19 cellular contexts compared by ENCODE assay signal in the genomic region with DNA sequence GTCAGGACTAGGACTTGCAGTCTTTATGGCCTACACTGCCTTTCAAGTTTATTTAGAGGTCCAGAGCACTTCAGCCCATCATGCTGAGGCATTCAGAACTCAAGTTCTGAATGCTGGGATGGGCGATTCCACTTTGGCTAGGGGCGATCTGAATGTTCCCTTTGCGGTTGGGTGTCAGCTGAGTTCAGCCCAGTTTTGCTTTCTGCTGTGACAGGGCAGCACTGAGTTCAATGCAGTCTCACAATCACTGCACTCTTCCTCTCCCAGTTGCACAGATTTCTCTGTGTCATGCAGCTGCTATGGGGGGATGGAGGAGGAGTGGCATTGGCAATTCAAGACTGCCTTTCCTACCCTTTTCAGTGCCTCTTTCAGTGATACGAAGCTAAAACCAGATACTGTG.
DNase-seq lines count a peak whose midpoint lies in the region; ATAC-seq and TF ChIP-seq lines count a peak whose summit lies in the region.
"Had no signal": no experiment of that assay in that cellular context is flagged by ENCODE, and none has a peak within 500 bp of the region (broad histone marks: within the 10 kb centered on the region; RNA-seq: fewer than 3 reads in every experiment).

No MANE protein-coding gene starts in this region.

- no peaks in the 10 kb centered on the region for H3K27me3 Mint-ChIP-seq in WTC11 (ENCODE audit: low read depth)
- no peaks in the 10 kb centered on the region for H3K27me3 Mint-ChIP-seq in glutamatergic neuron (ENCODE audit: unreplicated experiment)
- H3K27me3 Mint-ChIP-seq: B cell; CD4-positive, alpha-beta T cell had no signal

- CTCF ChIA-PET in WTC11 (lab: Charles Lee), result no interaction called here

- H3K9me3 Mint-ChIP-seq in WTC11 (peaks cover 16% of the 10 kb centered on the region; the same call in 1 of the 2 replicates), glutamatergic neuron (ENCODE audit: unreplicated experiment) (peaks cover 2% of the 10 kb centered on the region)

- H3K27ac Mint-ChIP-seq in WTC11, result no peak overlapping the region
- H3K27ac Mint-ChIP-seq in glutamatergic neuron (ENCODE audit: unreplicated experiment), result peak overlapping the region; percentile 87
- H3K27ac Mint-ChIP-seq: B cell; CD4-positive, alpha-beta T cell had no signal

- no peaks in the 10 kb centered on the region for H3K36me3 Mint-ChIP-seq in WTC11
- H3K36me3 Mint-ChIP-seq in glutamatergic neuron (ENCODE audit: unreplicated experiment), result no peaks in the 10 kb centered on the region

- POLR2A ChIA-PET in WTC11 (lab: Charles Lee), result interaction anchor here (0.5 kb wide), 1 partner anchor 737 kb away, joined by 3 read pairs; no protein-coding TSS in a partner anchor

- H3K4me1 Mint-ChIP-seq in WTC11 (peaks cover 19% of the 10 kb centered on the region), glutamatergic neuron (ENCODE audit: low read depth, unreplicated experiment) (peaks cover 16% of the 10 kb centered on the region)
- H3K4me1 Mint-ChIP-seq: B cell had no signal

- H3K4me3 Mint-ChIP-seq in WTC11, result no peak overlapping the region
- peak overlapping the region; percentile 60 for H3K4me3 Mint-ChIP-seq in glutamatergic neuron (ENCODE audit: unreplicated experiment)
- H3K4me3 Mint-ChIP-seq: B cell; CD4-positive, alpha-beta T cell had no signal

- TF ChIP-seq CTCF in WTC11 (IDR thresholded peaks at IDR 0.05) (no peak), glutamatergic neuron (IDR thresholded peaks at IDR 0.05; ENCODE audit: partially characterized antibody, unreplicated experiment) (no peak)

- no peak for DNase-seq in WTC11 (ENCODE audit: low spot score)
- DNase-seq in glutamatergic neuron, result no peak
- peak; percentile 74 for DNase-seq in midbrain (lab: John Stamatoyannopoulos, UW)
- DNase-seq in superior temporal gyrus (ENCODE audit: extremely low spot score), result peak; percentile 84
- DNase-seq in stimulated activated CD4-positive, alpha-beta T cell treated with anti-CD3 and anti-CD28 coated beads, Interleukin-4, amount 100 ng/mL, for 4 hours, result no peak
- DNase-seq in stimulated activated CD4-positive, alpha-beta T cell treated with anti-CD3 and anti-CD28 coated beads, Interleukin-4, amount 100 ng/mL, for 24 hours, result no peak
- DNase-seq in retina, result no peak
- DNase-seq: Calu3; CD4-positive, alpha-beta T cell; DMS53; KBM-7; NCI-H1417 treated with DMSO at 0.1 percent for 48 hours; NCI-H2029; NCI-H2171 treated with DMSO at 0.1 percent for 48 hours; NCI-H748 treated with DMSO at 0.1 percent for 48 hours; PC-3 had no signal

- peak; percentile 32; the same call in 1 of the 2 replicates for ATAC-seq in WTC11
- no peak for ATAC-seq in HG03442 (IDR thresholded peaks at IDR 0.05; ENCODE audit: unreplicated experiment)
- ATAC-seq: HCT116, PC-3 had no signal

TF ChIP-seq in WTC11, 78 proteins besides CTCF, POLR2A, EP300 and RAD21:
- TF ChIP-seq IRF2 (CRISPR knock-in tag; IDR thresholded peaks at IDR 0.05; ENCODE audit: borderline replicate concordance, low read depth), result no peak
- TF ChIP-seq, protein P1, sequence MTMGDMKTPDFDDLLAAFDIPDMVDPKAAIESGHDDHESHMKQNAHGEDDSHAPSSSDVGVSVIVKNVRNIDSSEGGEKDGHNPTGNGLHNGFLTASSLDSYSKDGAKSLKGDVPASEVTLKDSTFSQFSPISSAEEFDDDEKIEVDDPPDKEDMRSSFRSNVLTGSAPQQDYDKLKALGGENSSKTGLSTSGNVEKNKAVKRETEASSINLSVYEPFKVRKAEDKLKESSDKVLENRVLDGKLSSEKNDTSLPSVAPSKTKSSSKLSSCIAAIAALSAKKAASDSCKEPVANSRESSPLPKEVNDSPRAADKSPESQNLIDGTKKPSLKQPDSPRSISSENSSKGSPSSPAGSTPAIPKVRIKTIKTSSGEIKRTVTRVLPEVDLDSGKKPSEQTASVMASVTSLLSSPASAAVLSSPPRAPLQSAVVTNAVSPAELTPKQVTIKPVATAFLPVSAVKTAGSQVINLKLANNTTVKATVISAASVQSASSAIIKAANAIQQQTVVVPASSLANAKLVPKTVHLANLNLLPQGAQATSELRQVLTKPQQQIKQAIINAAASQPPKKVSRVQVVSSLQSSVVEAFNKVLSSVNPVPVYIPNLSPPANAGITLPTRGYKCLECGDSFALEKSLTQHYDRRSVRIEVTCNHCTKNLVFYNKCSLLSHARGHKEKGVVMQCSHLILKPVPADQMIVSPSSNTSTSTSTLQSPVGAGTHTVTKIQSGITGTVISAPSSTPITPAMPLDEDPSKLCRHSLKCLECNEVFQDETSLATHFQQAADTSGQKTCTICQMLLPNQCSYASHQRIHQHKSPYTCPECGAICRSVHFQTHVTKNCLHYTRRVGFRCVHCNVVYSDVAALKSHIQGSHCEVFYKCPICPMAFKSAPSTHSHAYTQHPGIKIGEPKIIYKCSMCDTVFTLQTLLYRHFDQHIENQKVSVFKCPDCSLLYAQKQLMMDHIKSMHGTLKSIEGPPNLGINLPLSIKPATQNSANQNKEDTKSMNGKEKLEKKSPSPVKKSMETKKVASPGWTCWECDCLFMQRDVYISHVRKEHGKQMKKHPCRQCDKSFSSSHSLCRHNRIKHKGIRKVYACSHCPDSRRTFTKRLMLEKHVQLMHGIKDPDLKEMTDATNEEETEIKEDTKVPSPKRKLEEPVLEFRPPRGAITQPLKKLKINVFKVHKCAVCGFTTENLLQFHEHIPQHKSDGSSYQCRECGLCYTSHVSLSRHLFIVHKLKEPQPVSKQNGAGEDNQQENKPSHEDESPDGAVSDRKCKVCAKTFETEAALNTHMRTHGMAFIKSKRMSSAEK (CRISPR knock-in tag; IDR thresholded peaks at IDR 0.05; ENCODE audit: borderline replicate concordance), result no peak
- no peak for TF ChIP-seq ZNF121 (CRISPR knock-in tag; IDR thresholded peaks at IDR 0.05)
- no peak for TF ChIP-seq MYBL2 (CRISPR knock-in tag; IDR thresholded peaks at IDR 0.05)
- TF ChIP-seq CREM (CRISPR knock-in tag; IDR thresholded peaks at IDR 0.05), result no peak
- TF ChIP-seq, protein P2, sequence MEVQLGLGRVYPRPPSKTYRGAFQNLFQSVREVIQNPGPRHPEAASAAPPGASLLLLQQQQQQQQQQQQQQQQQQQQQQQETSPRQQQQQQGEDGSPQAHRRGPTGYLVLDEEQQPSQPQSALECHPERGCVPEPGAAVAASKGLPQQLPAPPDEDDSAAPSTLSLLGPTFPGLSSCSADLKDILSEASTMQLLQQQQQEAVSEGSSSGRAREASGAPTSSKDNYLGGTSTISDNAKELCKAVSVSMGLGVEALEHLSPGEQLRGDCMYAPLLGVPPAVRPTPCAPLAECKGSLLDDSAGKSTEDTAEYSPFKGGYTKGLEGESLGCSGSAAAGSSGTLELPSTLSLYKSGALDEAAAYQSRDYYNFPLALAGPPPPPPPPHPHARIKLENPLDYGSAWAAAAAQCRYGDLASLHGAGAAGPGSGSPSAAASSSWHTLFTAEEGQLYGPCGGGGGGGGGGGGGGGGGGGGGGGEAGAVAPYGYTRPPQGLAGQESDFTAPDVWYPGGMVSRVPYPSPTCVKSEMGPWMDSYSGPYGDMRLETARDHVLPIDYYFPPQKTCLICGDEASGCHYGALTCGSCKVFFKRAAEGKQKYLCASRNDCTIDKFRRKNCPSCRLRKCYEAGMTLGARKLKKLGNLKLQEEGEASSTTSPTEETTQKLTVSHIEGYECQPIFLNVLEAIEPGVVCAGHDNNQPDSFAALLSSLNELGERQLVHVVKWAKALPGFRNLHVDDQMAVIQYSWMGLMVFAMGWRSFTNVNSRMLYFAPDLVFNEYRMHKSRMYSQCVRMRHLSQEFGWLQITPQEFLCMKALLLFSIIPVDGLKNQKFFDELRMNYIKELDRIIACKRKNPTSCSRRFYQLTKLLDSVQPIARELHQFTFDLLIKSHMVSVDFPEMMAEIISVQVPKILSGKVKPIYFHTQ (CRISPR knock-in tag; IDR thresholded peaks at IDR 0.05), result no peak
- no peak for TF ChIP-seq TEAD1 (CRISPR knock-in tag; IDR thresholded peaks at IDR 0.05)
- no peak for TF ChIP-seq JUN (CRISPR knock-in tag; IDR thresholded peaks at IDR 0.05)
- TF ChIP-seq, protein P3, sequence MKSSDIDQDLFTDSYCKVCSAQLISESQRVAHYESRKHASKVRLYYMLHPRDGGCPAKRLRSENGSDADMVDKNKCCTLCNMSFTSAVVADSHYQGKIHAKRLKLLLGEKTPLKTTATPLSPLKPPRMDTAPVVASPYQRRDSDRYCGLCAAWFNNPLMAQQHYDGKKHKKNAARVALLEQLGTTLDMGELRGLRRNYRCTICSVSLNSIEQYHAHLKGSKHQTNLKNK (CRISPR knock-in tag; IDR thresholded peaks at IDR 0.05), result no peak
- TF ChIP-seq, protein P4, sequence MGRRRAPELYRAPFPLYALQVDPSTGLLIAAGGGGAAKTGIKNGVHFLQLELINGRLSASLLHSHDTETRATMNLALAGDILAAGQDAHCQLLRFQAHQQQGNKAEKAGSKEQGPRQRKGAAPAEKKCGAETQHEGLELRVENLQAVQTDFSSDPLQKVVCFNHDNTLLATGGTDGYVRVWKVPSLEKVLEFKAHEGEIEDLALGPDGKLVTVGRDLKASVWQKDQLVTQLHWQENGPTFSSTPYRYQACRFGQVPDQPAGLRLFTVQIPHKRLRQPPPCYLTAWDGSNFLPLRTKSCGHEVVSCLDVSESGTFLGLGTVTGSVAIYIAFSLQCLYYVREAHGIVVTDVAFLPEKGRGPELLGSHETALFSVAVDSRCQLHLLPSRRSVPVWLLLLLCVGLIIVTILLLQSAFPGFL (CRISPR knock-in tag; IDR thresholded peaks at IDR 0.05; ENCODE audit: borderline replicate concordance), result no peak

Comparison
In these comparisons a context has a peak if more than half of its experiments do, and no peak if none do; other contexts are left out.
1. DNase-seq: peak in midbrain (single experiment) and superior temporal gyrus (single experiment); none in WTC11 (single experiment), glutamatergic neuron (single experiment), stimulated activated CD4-positive, alpha-beta T cell treated with anti-CD3 and anti-CD28 coated beads, Interleukin-4, amount 100 ng/mL, for 4 hours (0 of 2), stimulated activated CD4-positive, alpha-beta T cell treated with anti-CD3 and anti-CD28 coated beads, Interleukin-4, amount 100 ng/mL, for 24 hours (single experiment) and retina (single experiment).